ENCODE assay signal across 31 cellular contexts in genomic region chr13:113196970-113197737, GRCh38. TPM values are rescaled to one million over a fixed set of nuclear protein-coding genes. Genes with fewer than 3 reads are reported as not detected.
"Had no signal": no experiment of that assay in that cellular context is flagged by ENCODE, and none has a peak within 500 bp of the region (broad histone marks: within the 10 kb centered on the region; RNA-seq: fewer than 3 reads in every experiment).

No MANE protein-coding gene starts in this region.

- H3K27ac ChIP-seq: breast epithelium, epithelial cell of prostate, esophagus squamous epithelium, hepatocyte, spleen, suprapubic skin, tibial artery, upper lobe of right lung had no signal

- H3K4me1 ChIP-seq: breast epithelium, esophagus squamous epithelium, suprapubic skin, tibial artery, upper lobe of right lung had no signal

- H3K36me3 ChIP-seq: breast epithelium had no signal

- H3K9me3 ChIP-seq: breast epithelium, esophagus squamous epithelium, spleen, suprapubic skin, tibial artery, upper lobe of right lung had no signal

- ATAC-seq: activated naive CD8-positive, alpha-beta T cell treated with anti-CD3 and anti-CD28 coated beads, Interleukin-2, amount 50 U/mL, for 24 hours; natural killer cell treated with Interleukin-12 subunit alpha and Interleukin-12 subunit beta and Interleukin-15 and Interleukin-18, amount 100 ng/mL, for 72 hours; upper lobe of right lung had no signal

- H3K4me3 Mint-ChIP-seq: activated CD4-positive, alpha-beta memory T cell treated with anti-CD3 and anti-CD28 coated beads for 36 hours; activated CD4-positive, alpha-beta T cell treated with anti-CD3 and anti-CD28 coated beads, Interleukin-2, amount 10 ng/mL, durations not matched to agents 24 days and 14 days; activated naive CD4-positive, alpha-beta T cell treated with anti-CD3 and anti-CD28 coated beads, Interleukin-2, amount 50 U/mL, for 24 hours; activated naive CD8-positive, alpha-beta T cell treated with anti-CD3 and anti-CD28 coated beads, Interleukin-2, amount 50 U/mL, for 24 hours; activated T-cell treated with anti-CD3 and anti-CD28 coated beads, Interleukin-2, amount 50 U/mL, for 24 hours; memory B cell; natural killer cell treated with Interleukin-12 subunit alpha and Interleukin-12 subunit beta and Interleukin-15 and Interleukin-18, amount 100 ng/mL, for 72 hours; T-helper 1 cell treated with Interleukin-12 subunit alpha and Interleukin-12 subunit beta and Interleukin-4 antibody, amounts not matched to agents 30 μg/mL and 1 μg/mL, for 36 hours had no signal

- H3K27me3 Mint-ChIP-seq: activated CD4-positive, alpha-beta memory T cell treated with anti-CD3 and anti-CD28 coated beads for 36 hours; activated CD4-positive, alpha-beta T cell treated with anti-CD3 and anti-CD28 coated beads, Interleukin-2, amount 10 ng/mL, durations not matched to agents 24 days and 14 days; activated naive CD4-positive, alpha-beta T cell treated with anti-CD3 and anti-CD28 coated beads, Interleukin-2, amount 50 U/mL, for 24 hours; activated naive CD8-positive, alpha-beta T cell treated with anti-CD3 and anti-CD28 coated beads, Interleukin-2, amount 50 U/mL, for 24 hours; activated T-cell treated with anti-CD3 and anti-CD28 coated beads, Interleukin-2, amount 50 U/mL, for 24 hours; memory B cell; natural killer cell treated with Interleukin-12 subunit alpha and Interleukin-12 subunit beta and Interleukin-15 and Interleukin-18, amount 100 ng/mL, for 72 hours had no signal

- H3K9me3 Mint-ChIP-seq: activated CD4-positive, alpha-beta memory T cell treated with anti-CD3 and anti-CD28 coated beads for 36 hours; activated CD4-positive, alpha-beta T cell treated with anti-CD3 and anti-CD28 coated beads, Interleukin-2, amount 10 ng/mL, durations not matched to agents 24 days and 14 days; activated naive CD4-positive, alpha-beta T cell treated with anti-CD3 and anti-CD28 coated beads, Interleukin-2, amount 50 U/mL, for 24 hours; activated naive CD8-positive, alpha-beta T cell treated with anti-CD3 and anti-CD28 coated beads, Interleukin-2, amount 50 U/mL, for 24 hours; activated T-cell treated with anti-CD3 and anti-CD28 coated beads, Interleukin-2, amount 50 U/mL, for 24 hours; activated T-helper 2 cell treated with anti-CD3 and anti-CD28 coated beads, Interferon-gamma antibody, Interleukin-2, Interleukin-4, amounts not matched to agents 10 μg/mL and 5 μg/mL and 100 μg/mL, durations not matched to agents 14 hours and 24 hours and 36 hours; memory B cell; natural killer cell treated with Interleukin-12 subunit alpha and Interleukin-12 subunit beta and Interleukin-15 and Interleukin-18, amount 100 ng/mL, for 72 hours; T-helper 1 cell treated with Interleukin-12 subunit alpha and Interleukin-12 subunit beta and Interleukin-4 antibody, amounts not matched to agents 30 μg/mL and 1 μg/mL, for 36 hours had no signal

- H3K4me3 ChIP-seq: breast epithelium, esophagus squamous epithelium, hepatocyte, spleen, suprapubic skin, tibial artery, upper lobe of right lung had no signal

- H3K27me3 ChIP-seq: breast epithelium, esophagus squamous epithelium, hepatocyte, spleen, suprapubic skin, tibial artery, upper lobe of right lung had no signal

- DNase-seq: activated CD4-positive, alpha-beta memory T cell treated with anti-CD3 and anti-CD28 coated beads for 36 hours; activated CD4-positive, alpha-beta T cell treated with anti-CD3 and anti-CD28 coated beads, Interleukin-2, amount 10 ng/mL, durations not matched to agents 24 days and 14 days; activated CD4-positive, CD25-positive, alpha-beta regulatory T cell treated with anti-CD3 and anti-CD28 coated beads, Interleukin-2, amount 50 U/mL, for 72 hours; activated CD8-positive, alpha-beta memory T cell treated with anti-CD3 and anti-CD28 coated beads, Interleukin-2, amount 50 U/mL, for 4 hours; activated naive CD8-positive, alpha-beta T cell treated with anti-CD3 and anti-CD28 coated beads, Interleukin-2, amount 50 U/mL, for 24 hours; activated T-cell treated with anti-CD3 and anti-CD28 coated beads, Interleukin-2, amount 50 U/mL, for 24 hours; amygdala; dermis blood vessel endothelial cell; effector CD4-positive, alpha-beta T cell; esophagus squamous epithelium; foreskin melanocyte; islet precursor cell; spleen; stimulated activated naive CD4-positive, alpha-beta T cell; SW 1271; T-helper 9 cell; tibial artery; upper lobe of right lung had no signal

- H3K27ac Mint-ChIP-seq: activated CD4-positive, alpha-beta memory T cell treated with anti-CD3 and anti-CD28 coated beads for 36 hours; activated CD4-positive, alpha-beta T cell treated with anti-CD3 and anti-CD28 coated beads, Interleukin-2, amount 10 ng/mL, durations not matched to agents 24 days and 14 days; activated naive CD4-positive, alpha-beta T cell treated with anti-CD3 and anti-CD28 coated beads, Interleukin-2, amount 50 U/mL, for 24 hours; activated naive CD8-positive, alpha-beta T cell treated with anti-CD3 and anti-CD28 coated beads, Interleukin-2, amount 50 U/mL, for 24 hours; activated T-cell treated with anti-CD3 and anti-CD28 coated beads, Interleukin-2, amount 50 U/mL, for 24 hours; activated T-helper 2 cell treated with anti-CD3 and anti-CD28 coated beads, Interferon-gamma antibody, Interleukin-2, Interleukin-4, amounts not matched to agents 10 μg/mL and 5 μg/mL and 100 μg/mL, durations not matched to agents 14 hours and 24 hours and 36 hours; memory B cell; natural killer cell treated with Interleukin-12 subunit alpha and Interleukin-12 subunit beta and Interleukin-15 and Interleukin-18, amount 100 ng/mL, for 72 hours; T-helper 1 cell treated with Interleukin-12 subunit alpha and Interleukin-12 subunit beta and Interleukin-4 antibody, amounts not matched to agents 30 μg/mL and 1 μg/mL, for 36 hours had no signal

RNA-seq across cellular contexts. Expression of gene PROZ, which starts 38.7 kb away (rescaled TPM):
- total RNA-seq: activated CD4-positive, alpha-beta memory T cell treated with anti-CD3 and anti-CD28 coated beads for 36 hours; activated CD4-positive, alpha-beta T cell treated with anti-CD3 and anti-CD28 coated beads, Interleukin-2, amount 10 ng/mL, durations not matched to agents 24 days and 14 days; activated CD8-positive, alpha-beta memory T cell treated with anti-CD3 and anti-CD28 coated beads for 36 hours; activated T-helper 2 cell treated with anti-CD3 and anti-CD28 coated beads, Interferon-gamma antibody, Interleukin-2, Interleukin-4, amounts not matched to agents 10 μg/mL and 5 μg/mL and 100 μg/mL, durations not matched to agents 14 hours and 24 hours and 36 hours; breast epithelium; esophagus squamous epithelium; glomerular endothelial cell; natural killer cell treated with Interleukin-12 subunit alpha and Interleukin-12 subunit beta and Interleukin-15 and Interleukin-18, amount 100 ng/mL, for 72 hours; osteoblast; posterior vena cava; spleen; suprapubic skin; upper lobe of right lung had no signal
